13 cellular contexts compared by ENCODE assay signal in the genomic region with DNA sequence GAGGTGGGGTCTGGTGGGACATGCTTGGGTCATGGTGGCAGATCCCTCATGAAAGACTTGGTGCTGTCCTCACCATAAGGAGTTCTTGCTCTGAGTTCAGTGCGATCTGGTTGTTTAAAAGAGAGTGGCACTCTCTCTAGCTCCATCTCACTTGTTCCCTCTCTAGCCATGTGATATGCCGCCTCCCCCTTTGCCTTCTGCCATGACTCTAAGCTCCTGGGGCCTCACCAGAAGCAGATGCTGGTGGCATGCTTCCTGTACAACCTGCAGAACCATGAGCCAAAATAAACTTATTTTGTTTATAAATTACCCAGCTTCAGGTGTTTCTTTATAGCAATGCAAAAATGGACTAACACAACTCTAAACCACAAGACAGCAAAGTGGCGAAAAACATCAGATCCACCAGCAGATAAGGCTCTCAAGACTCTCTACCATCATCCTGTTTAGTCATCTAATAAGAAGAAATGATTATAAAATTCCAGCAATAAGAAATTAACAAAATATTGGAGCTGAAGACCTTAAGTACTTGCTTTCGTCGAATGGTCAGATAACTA.
DNase-seq lines count a peak whose midpoint lies in the region; ATAC-seq and TF ChIP-seq lines count a peak whose summit lies in the region.
"Had no signal": no experiment of that assay in that cellular context is flagged by ENCODE, and none has a peak within 500 bp of the region (broad histone marks: within the 10 kb centered on the region; RNA-seq: fewer than 3 reads in every experiment).

No MANE protein-coding gene starts in this region.

- no peak overlapping the region for H3K9ac ChIP-seq in SU-DHL-6 (ENCODE audit: low read length)
- H3K9ac ChIP-seq: BLaER1 had no signal

- no peaks in the 10 kb centered on the region for H4K20me1 ChIP-seq in SU-DHL-6 (ENCODE audit: low read depth, low read length)
- H4K20me1 ChIP-seq: BLaER1 had no signal

- TF ChIP-seq CTCF in SU-DHL-6 (IDR thresholded peaks at IDR 0.05; ENCODE audit: insufficient read depth, low read length, poor library complexity, severe bottlenecking) (no peak), GM20000 (IDR thresholded peaks at IDR 0.05; ENCODE audit: extremely low read depth, missing control alignments) (no peak)

- no peaks in the 10 kb centered on the region for H3K27me3 Mint-ChIP-seq in central memory CD8-positive, alpha-beta T cell
- H3K27me3 Mint-ChIP-seq: IgD-negative memory B cell had no signal

- H3K9me3 ChIP-seq in SU-DHL-6 (ENCODE audit: insufficient read depth, low read length): peaks cover 14% of the 10 kb centered on the region

- H3K9me3 Mint-ChIP-seq in central memory CD8-positive, alpha-beta T cell: peaks cover 38% of the 10 kb centered on the region

- no peak overlapping the region for H2AFZ ChIP-seq in SU-DHL-6 (ENCODE audit: low read depth, low read length, severe bottlenecking)
- H2AFZ ChIP-seq: GM23338 had no signal

- peaks cover 66% of the 10 kb centered on the region for H3K79me2 ChIP-seq in SU-DHL-6 (ENCODE audit: insufficient read depth, low read length)

- H3K36me3 Mint-ChIP-seq in central memory CD8-positive, alpha-beta T cell (ENCODE audit: insufficient read depth): peaks cover 6% of the 10 kb centered on the region

- H3K4me3 Mint-ChIP-seq in central memory CD8-positive, alpha-beta T cell: no peak overlapping the region
- H3K4me3 Mint-ChIP-seq: GM23338, H9 had no signal

- no peaks in the 10 kb centered on the region for H3F3A ChIP-seq in SU-DHL-6 (ENCODE audit: insufficient read depth)

- no peak for ATAC-seq in central memory CD8-positive, alpha-beta T cell (replicated peaks; ENCODE audit: extremely low read depth, poor library complexity, severe bottlenecking)
- ATAC-seq in HG03025 (IDR thresholded peaks at IDR 0.05; ENCODE audit: low FRiP score, unreplicated experiment): no peak
- ATAC-seq: GM12878 had no signal

- H3K27ac Mint-ChIP-seq in central memory CD8-positive, alpha-beta T cell (ENCODE audit: low read depth): peak overlapping the region; percentile 54
- H3K27ac Mint-ChIP-seq: GM23338, H9, IgD-negative memory B cell had no signal

- H3K9me2 ChIP-seq in SU-DHL-6 (replicated peaks; ENCODE audit: insufficient read depth, low read length): no peaks in the 10 kb centered on the region

- peaks cover 23% of the 10 kb centered on the region for H3K4me1 Mint-ChIP-seq in central memory CD8-positive, alpha-beta T cell

- H3K36me3 ChIP-seq in SU-DHL-6 (ENCODE audit: low read length): peaks cover 35% of the 10 kb centered on the region

- H3K4me2 ChIP-seq in SU-DHL-6 (ENCODE audit: low read depth, low read length, poor library complexity, severe bottlenecking): peak overlapping the region; percentile 6
- H3K4me2 ChIP-seq: BLaER1, GM23338 had no signal

- DNase-seq in NK-92 treated with Interleukin-12 subunit alpha and Interleukin-12 subunit beta, amount 100 ng/mL, for 24 hours (lab: John Stamatoyannopoulos, UW): peak; percentile 23
- DNase-seq in NK-92 (lab: John Stamatoyannopoulos, UW; ENCODE audit: unreplicated experiment) (no peak), KG1 (lab: John Stamatoyannopoulos, UW) (no peak), GM20000 (ENCODE audit: low spot score) (no peak)
- no peak for DNase-seq in central memory CD8-positive, alpha-beta T cell (ENCODE audit: low spot score in 2 of 2)
- DNase-seq: H9 had no signal

- no peak overlapping the region for H3K4me3 ChIP-seq in SU-DHL-6 (ENCODE audit: insufficient read depth, low read length, poor library complexity, severe bottlenecking)
- H3K4me3 ChIP-seq: GM12878, GM23338 had no signal

- no peaks in the 10 kb centered on the region for H3K27me3 ChIP-seq in SU-DHL-6 (ENCODE audit: low read length)
- H3K27me3 ChIP-seq: BLaER1 had no signal

- no peak overlapping the region for H3K27ac ChIP-seq in SU-DHL-6 (ENCODE audit: low read depth, low read length)
- H3K27ac ChIP-seq: 22Rv1, BLaER1 had no signal
